18 cellular contexts compared by ENCODE assay signal in genomic region chr14:74879427-74880180, GRCh38. TPM values are rescaled to one million over a fixed set of nuclear protein-coding genes. Genes with fewer than 3 reads are reported as not detected.
DNase-seq lines count a peak whose midpoint lies in the region; ATAC-seq and TF ChIP-seq lines count a peak whose summit lies in the region.
"Had no signal": no experiment of that assay in that cellular context is flagged by ENCODE, and none has a peak within 500 bp of the region (broad histone marks: within the 10 kb centered on the region; RNA-seq: fewer than 3 reads in every experiment).

No MANE protein-coding gene starts in this region.

- no peaks in the 10 kb centered on the region for H3K9me3 ChIP-seq in Caco-2
- no peaks in the 10 kb centered on the region for H3K9me3 ChIP-seq in HUES6 (ENCODE audit: control insufficient read depth, insufficient read depth, low read depth, low read length)
- H3K9me3 ChIP-seq: colonic mucosa, esophagus squamous epithelium, upper lobe of right lung had no signal

- no peaks in the 10 kb centered on the region for H3K27me3 Mint-ChIP-seq in Caco-2 (ENCODE audit: insufficient read depth, unreplicated experiment)
- no peaks in the 10 kb centered on the region for H3K27me3 Mint-ChIP-seq in activated naive CD8-positive, alpha-beta T cell treated with anti-CD3 and anti-CD28 coated beads, Interleukin-2, amount 10 ng/mL, durations not matched to agents 7 days and 5 days
- no peaks in the 10 kb centered on the region for H3K27me3 Mint-ChIP-seq in natural killer cell treated with Interleukin-12 subunit alpha and Interleukin-12 subunit beta and Interleukin-15 and Interleukin-18, amount 100 ng/mL, for 72 hours

- TF ChIP-seq CTCF in Caco-2 (IDR thresholded peaks at IDR 0.05; ENCODE audit: insufficient read depth in 1 of 2, low read depth in 1 of 2, low read length in 1 of 2, severe bottlenecking in 1 of 2, unreplicated experiment in 1 of 2) = no peak

- H3K27me3 ChIP-seq in Caco-2 (replicated peaks; ENCODE audit: control insufficient read depth, insufficient read depth, low read length) = no peaks in the 10 kb centered on the region
- no peaks in the 10 kb centered on the region for H3K27me3 ChIP-seq in HUES6 (ENCODE audit: control insufficient read depth, insufficient read depth, low read length)
- H3K27me3 ChIP-seq: colonic mucosa, esophagus squamous epithelium, upper lobe of right lung had no signal

- H3K4me3 ChIP-seq in Caco-2 (ENCODE audit: low read depth, low read length) (no peak overlapping the region), HUES6 (ENCODE audit: low read depth, low read length) (no peak overlapping the region)
- H3K4me3 ChIP-seq: colonic mucosa, esophagus squamous epithelium, SK-N-MC, upper lobe of right lung had no signal

- H3K4me3 Mint-ChIP-seq in Caco-2 (ENCODE audit: unreplicated experiment) = peak overlapping the region; percentile 2
- H3K4me3 Mint-ChIP-seq in activated naive CD8-positive, alpha-beta T cell treated with anti-CD3 and anti-CD28 coated beads, Interleukin-2, amount 10 ng/mL, durations not matched to agents 7 days and 5 days = no peak overlapping the region
- no peak overlapping the region for H3K4me3 Mint-ChIP-seq in natural killer cell treated with Interleukin-12 subunit alpha and Interleukin-12 subunit beta and Interleukin-15 and Interleukin-18, amount 100 ng/mL, for 72 hours
- H3K4me3 Mint-ChIP-seq: CD14-positive monocyte had no signal

- POLR2A ChIA-PET in Caco-2 (lab: Charles Lee) = interaction anchor here (0.6 kb wide), 1 partner anchor 9 kb away, joined by 4 read pairs; no protein-coding TSS in a partner anchor
- POLR2A ChIA-PET in activated naive CD8-positive, alpha-beta T cell treated with anti-CD3 and anti-CD28 coated beads, Interleukin-2, amount 10 ng/mL, durations not matched to agents 7 days and 5 days (lab: Charles Lee) = interaction anchor here (0.7 to 5.3 kb wide), 5 partner anchors 12 to 117 kb away, joined by 5 to 52 read pairs (median 17); partner anchors contain the start of gene YLPM1

- no peak overlapping the region for H3K27ac ChIP-seq in HUES6 (ENCODE audit: low read depth, low read length)
- H3K27ac ChIP-seq: colonic mucosa, esophagus squamous epithelium, SK-N-MC, upper lobe of right lung had no signal

- BruUV-seq in Caco-2 (replicated peaks; lab: Mats Ljungman, UMichigan) = no TSS peak

- H3K4me1 ChIP-seq in Caco-2 (peaks cover 19% of the 10 kb centered on the region), HUES6 (ENCODE audit: control insufficient read depth, insufficient read depth, low read length) (peaks cover 19% of the 10 kb centered on the region)

- no peaks in the 10 kb centered on the region for H3K36me3 ChIP-seq in Caco-2 (ENCODE audit: control insufficient read depth, insufficient read depth, low read length)
- H3K36me3 ChIP-seq in HUES6 (ENCODE audit: control insufficient read depth, insufficient read depth, low read length) = no peaks in the 10 kb centered on the region
- H3K36me3 ChIP-seq: colonic mucosa, esophagus squamous epithelium, upper lobe of right lung had no signal

- intact Hi-C loops in Caco-2 (cut with micrococcal nuclease; ENCODE audit: unreplicated experiment) = loop anchor here (1.0 kb wide), 1 partner anchor 9 kb away; no protein-coding TSS in a partner anchor

- H3K9me3 Mint-ChIP-seq in Caco-2 (ENCODE audit: unreplicated experiment) = no peaks in the 10 kb centered on the region
- H3K9me3 Mint-ChIP-seq in activated naive CD8-positive, alpha-beta T cell treated with anti-CD3 and anti-CD28 coated beads, Interleukin-2, amount 10 ng/mL, durations not matched to agents 7 days and 5 days = no peaks in the 10 kb centered on the region
- no peaks in the 10 kb centered on the region for H3K9me3 Mint-ChIP-seq in natural killer cell treated with Interleukin-12 subunit alpha and Interleukin-12 subunit beta and Interleukin-15 and Interleukin-18, amount 100 ng/mL, for 72 hours
- H3K9me3 Mint-ChIP-seq: CD14-positive monocyte had no signal

- H3K9ac ChIP-seq in HUES6 (ENCODE audit: low read length) = peak overlapping the region; percentile 4

- H3K36me3 Mint-ChIP-seq in Caco-2 (ENCODE audit: insufficient read depth, unreplicated experiment) = peaks cover 16% of the 10 kb centered on the region
- peaks cover 13% of the 10 kb centered on the region for H3K36me3 Mint-ChIP-seq in activated naive CD8-positive, alpha-beta T cell treated with anti-CD3 and anti-CD28 coated beads, Interleukin-2, amount 10 ng/mL, durations not matched to agents 7 days and 5 days
- H3K36me3 Mint-ChIP-seq in natural killer cell treated with Interleukin-12 subunit alpha and Interleukin-12 subunit beta and Interleukin-15 and Interleukin-18, amount 100 ng/mL, for 72 hours = peaks cover 13% of the 10 kb centered on the region

- ATAC-seq in activated naive CD8-positive, alpha-beta T cell treated with anti-CD3 and anti-CD28 coated beads, Interleukin-2, amount 10 ng/mL, durations not matched to agents 7 days and 5 days (ENCODE audit: low read depth) = no peak
- no peak for ATAC-seq in natural killer cell treated with Interleukin-12 subunit alpha and Interleukin-12 subunit beta and Interleukin-15 and Interleukin-18, amount 100 ng/mL, for 72 hours
- ATAC-seq in GM19463 (IDR thresholded peaks at IDR 0.05; ENCODE audit: unreplicated experiment) (no peak), HG03039 (IDR thresholded peaks at IDR 0.05; ENCODE audit: unreplicated experiment) (no peak)
- ATAC-seq: left colon, upper lobe of right lung had no signal

- CTCF ChIA-PET in Caco-2 (lab: Charles Lee) = interaction anchor here (0.6 to 3.1 kb wide), 13 partner anchors 9 to 643 kb away, joined by 3 to 48 read pairs (median 4); partner anchors contain the start of gene RPS6KL1

- DNase-seq in Caco-2 = peak; percentile 53 to 60
- DNase-seq in activated naive CD8-positive, alpha-beta T cell treated with anti-CD3 and anti-CD28 coated beads, Interleukin-2, amount 10 ng/mL, durations not matched to agents 7 days and 5 days = no peak
- no peak for DNase-seq in natural killer cell treated with Interleukin-12 subunit alpha and Interleukin-12 subunit beta and Interleukin-15 and Interleukin-18, amount 100 ng/mL, for 72 hours (ENCODE audit: low spot score)
- DNase-seq in OCI-M2 (lab: John Stamatoyannopoulos, UW; ENCODE audit: unreplicated experiment) = no peak
- no peak for DNase-seq in central memory CD4-positive, alpha-beta T cell
- DNase-seq: anterior cingulate cortex; colonic mucosa; esophagus squamous epithelium; left colon; NCI-H1092; NCI-H226; stimulated activated CD8-positive, alpha-beta memory T cell treated with anti-CD3 and anti-CD28 coated beads, Interleukin-4, amount 100 ng/mL, for 48 hours; upper lobe of right lung had no signal

- peaks cover 37% of the 10 kb centered on the region for H3K4me1 Mint-ChIP-seq in Caco-2 (ENCODE audit: low read depth, unreplicated experiment)
- H3K4me1 Mint-ChIP-seq in activated naive CD8-positive, alpha-beta T cell treated with anti-CD3 and anti-CD28 coated beads, Interleukin-2, amount 10 ng/mL, durations not matched to agents 7 days and 5 days = peaks cover 47% of the 10 kb centered on the region
- peaks cover 47% of the 10 kb centered on the region in 2 donors for H3K4me1 Mint-ChIP-seq in natural killer cell treated with Interleukin-12 subunit alpha and Interleukin-12 subunit beta and Interleukin-15 and Interleukin-18, amount 100 ng/mL, for 72 hours (ENCODE audit: low read depth in 2 of 2)

- peak overlapping the region; percentile 10 for H3K27ac Mint-ChIP-seq in Caco-2 (ENCODE audit: unreplicated experiment)
- H3K27ac Mint-ChIP-seq in activated naive CD8-positive, alpha-beta T cell treated with anti-CD3 and anti-CD28 coated beads, Interleukin-2, amount 10 ng/mL, durations not matched to agents 7 days and 5 days = peak overlapping the region; percentile 4
- peak overlapping the region; percentile 86 to 97 for H3K27ac Mint-ChIP-seq in natural killer cell treated with Interleukin-12 subunit alpha and Interleukin-12 subunit beta and Interleukin-15 and Interleukin-18, amount 100 ng/mL, for 72 hours
- H3K27ac Mint-ChIP-seq: CD14-positive monocyte had no signal

RNA-seq across cellular contexts. Expression of gene DLST, which starts 2.1 kb away (rescaled TPM):
- total RNA-seq in Caco-2 (2022) = 81.4 and 88.1 TPM in 2 replicates
- total RNA-seq in activated naive CD8-positive, alpha-beta T cell treated with anti-CD3 and anti-CD28 coated beads, Interleukin-2, amount 10 ng/mL, durations not matched to agents 7 days and 5 days = 100 to 1,000 TPM; 111 to 124 TPM
- 100 to 1,000 TPM; 127 to 136 TPM for total RNA-seq in natural killer cell treated with Interleukin-12 subunit alpha and Interleukin-12 subunit beta and Interleukin-15 and Interleukin-18, amount 100 ng/mL, for 72 hours

RNA-seq across cellular contexts. Expression of gene PROX2, which starts 3.7 kb away (rescaled TPM):
- total RNA-seq in Caco-2 (2022) = not detected in 2 replicates
- total RNA-seq in activated naive CD8-positive, alpha-beta T cell treated with anti-CD3 and anti-CD28 coated beads, Interleukin-2, amount 10 ng/mL, durations not matched to agents 7 days and 5 days = under 1 TPM; 0.28 to 0.69 TPM
- 1 to 10 TPM in 1 of 2 donors, under 1 TPM in 1; 0.56 to 1.5 TPM for total RNA-seq in natural killer cell treated with Interleukin-12 subunit alpha and Interleukin-12 subunit beta and Interleukin-15 and Interleukin-18, amount 100 ng/mL, for 72 hours
- total RNA-seq: colonic mucosa, esophagus squamous epithelium, left colon, upper lobe of right lung had no signal

RNA-seq across cellular contexts. Expression of gene RPS6KL1, which starts 43.5 kb away (rescaled TPM):
- total RNA-seq in Caco-2 (2022) = 6.8 and 9.8 TPM in 2 replicates
- 1 to 10 TPM; 2.6 to 3.9 TPM for total RNA-seq in activated naive CD8-positive, alpha-beta T cell treated with anti-CD3 and anti-CD28 coated beads, Interleukin-2, amount 10 ng/mL, durations not matched to agents 7 days and 5 days
- 10 to 100 TPM; 10.0 to 12.8 TPM for total RNA-seq in natural killer cell treated with Interleukin-12 subunit alpha and Interleukin-12 subunit beta and Interleukin-15 and Interleukin-18, amount 100 ng/mL, for 72 hours

Comparison
In these comparisons a context has a peak if more than half of its experiments do, and no peak if none do; other contexts are left out.
1. DNase-seq: peak in Caco-2 (2 of 2); none in activated naive CD8-positive, alpha-beta T cell treated with anti-CD3 and anti-CD28 coated beads, Interleukin-2, amount 10 ng/mL, durations not matched to agents 7 days and 5 days (single experiment), natural killer cell treated with Interleukin-12 subunit alpha and Interleukin-12 subunit beta and Interleukin-15 and Interleukin-18, amount 100 ng/mL, for 72 hours (single experiment), OCI-M2 (single experiment) and central memory CD4-positive, alpha-beta T cell (single experiment).
2. H3K27ac Mint-ChIP-seq: peak in every context shown above with its lines; median percentile 92 in natural killer cell treated with Interleukin-12 subunit alpha and Interleukin-12 subunit beta and Interleukin-15 and Interleukin-18, amount 100 ng/mL, for 72 hours; 10 in Caco-2; 4 in activated naive CD8-positive, alpha-beta T cell treated with anti-CD3 and anti-CD28 coated beads, Interleukin-2, amount 10 ng/mL, durations not matched to agents 7 days and 5 days.